ENCODE assay signal across 24 cellular contexts in the genomic region with DNA sequence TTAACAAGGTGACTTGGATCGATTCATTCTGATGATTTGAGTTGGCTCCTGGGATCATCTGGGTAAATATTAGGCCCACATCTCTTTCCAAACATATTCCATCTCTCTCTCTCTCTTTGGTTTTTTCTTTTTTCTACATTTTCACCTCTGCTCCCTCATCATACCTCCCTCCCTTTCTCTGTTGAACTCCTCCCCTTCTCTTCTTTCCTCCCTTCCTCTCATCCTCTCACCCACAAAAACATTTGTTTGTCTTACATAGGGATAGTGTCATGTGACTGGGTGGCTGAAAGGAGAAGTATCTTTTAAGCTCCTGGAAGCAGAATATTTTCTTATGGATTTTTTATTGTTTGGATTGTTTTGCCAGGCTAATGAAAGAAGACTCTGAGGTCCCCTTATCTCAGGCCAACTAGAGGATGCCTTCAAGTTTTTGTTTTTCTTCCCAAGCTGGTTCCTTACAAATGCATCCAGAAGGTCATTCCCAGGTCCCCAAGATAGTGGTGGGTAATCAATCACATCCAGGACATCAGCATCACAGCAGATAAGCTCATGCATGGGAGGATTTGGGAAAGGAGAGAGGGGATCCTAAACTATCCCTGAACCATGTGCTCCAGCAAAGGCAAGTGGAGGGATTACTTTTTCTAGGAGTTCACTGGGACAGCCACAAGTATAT. TPM values are rescaled to one million over a fixed set of nuclear protein-coding genes. Genes with fewer than 3 reads are reported as not detected.
DNase-seq lines count a peak whose midpoint lies in the region; ATAC-seq, FAIRE-seq and TF ChIP-seq lines count a peak whose summit lies in the region.
"Had no signal": no experiment of that assay in that cellular context is flagged by ENCODE, and none has a peak within 500 bp of the region (broad histone marks: within the 10 kb centered on the region; RNA-seq: fewer than 3 reads in every experiment).

No MANE protein-coding gene starts in this region.

- H3K23me2 ChIP-seq in H1 (ENCODE audit: low read depth, low read length): no peaks in the 10 kb centered on the region

- H3K56ac ChIP-seq in H1 (replicated peaks; ENCODE audit: insufficient read length, low read depth, low read length): no peak overlapping the region

- no peak overlapping the region for H4K8ac ChIP-seq in H1 (ENCODE audit: extremely low read depth, insufficient read depth, low read length)

- TF ChIP-seq POLR2A in H1 (IDR thresholded peaks at IDR 0.05; ENCODE audit: control extremely low read depth in 1 of 2, low read depth in 2 of 2, low read length in 2 of 2): no peak

- no peak overlapping the region for H3K9ac ChIP-seq in H1 (replicated peaks in 1 of 4; ENCODE audit: extremely low read depth in 1 of 4, low read depth in 3 of 4, low read length in 3 of 4)
- H3K9ac ChIP-seq: GM23248, parathyroid adenoma had no signal

- H3K9me3 Mint-ChIP-seq in mesothelial cell of epicardium (no peaks in the 10 kb centered on the region), natural killer cell (no peaks in the 10 kb centered on the region)
- H3K9me3 Mint-ChIP-seq: activated T-cell treated with anti-CD3 and anti-CD28 coated beads, Interleukin-2, amount 50 U/mL, for 4 hours; naive B cell; stimulated activated naive CD8-positive, alpha-beta T cell treated with anti-CD3 and anti-CD28 coated beads, Interleukin-15, amount 100 ng/mL, for 72 hours had no signal

- H3K4me3 ChIP-seq in H1 (ENCODE audit: extremely low read depth in 1 of 4, insufficient read depth in 2 of 4, low read depth in 3 of 4, low read length in 4 of 4) (no peak overlapping the region), urinary bladder (ENCODE audit: low read depth, low read length) (no peak overlapping the region)
- H3K4me3 ChIP-seq: breast epithelium, colonic mucosa, GM23248, transverse colon had no signal

- FAIRE-seq in H1 (lab: Jason Lieb, UNC): no peak
- FAIRE-seq: G401.6 had no signal

- H4K20me1 ChIP-seq in H1 (replicated peaks in 1 of 2; ENCODE audit: control insufficient read depth in 1 of 2, insufficient read depth in 2 of 2, low read length in 2 of 2): no peaks in the 10 kb centered on the region

- H3K9me3 ChIP-seq in H1 (ENCODE audit: insufficient read depth in 2 of 2, low read depth in 1 of 2, low read length in 1 of 2): no peaks in the 10 kb centered on the region
- H3K9me3 ChIP-seq: breast epithelium, colonic mucosa, transverse colon had no signal

- POLR2A ChIA-PET in H1 (lab: Charles Lee; ENCODE audit: partially characterized antibody): interaction anchor here (0.5 to 0.6 kb wide), 2 partner anchors 163 to 340 kb away, joined by 3 to 7 read pairs; no protein-coding TSS in a partner anchor

- DNase-seq in NCI-H82 (lab: John Stamatoyannopoulos, UW) (peak; percentile 12), NCI-H82 treated with DMSO at 0.1 percent for 48 hours (lab: John Stamatoyannopoulos, UW; ENCODE audit: unreplicated experiment) (no peak), H1 (ENCODE audit: low read depth in 1 of 2, low spot score in 2 of 2) (no peak), mesothelial cell of epicardium (ENCODE audit: low spot score in 2 of 2, unreplicated experiment in 2 of 2) (no peak), cerebellar cortex (ENCODE audit: low spot score) (no peak), natural killer cell (no peak), cortex of kidney (lab: John Stamatoyannopoulos, UW) (no peak)
- DNase-seq: activated CD4-positive, alpha-beta T cell treated with anti-CD3 and anti-CD28 coated beads for 4 hours; activated CD8-positive, alpha-beta memory T cell treated with anti-CD3 and anti-CD28 coated beads for 24 hours; activated naive CD4-positive, alpha-beta T cell; activated T-cell treated with anti-CD3 and anti-CD28 coated beads, Interleukin-2, amount 50 U/mL, for 4 hours; AML-193; colonic mucosa; GM23248; naive B cell; NCI-H1436 treated with DMSO at 0.1 percent for 48 hours; NCI-H510A treated with DMSO at 0.1 percent for 48 hours; right cardiac atrium; stimulated activated naive CD8-positive, alpha-beta T cell treated with anti-CD3 and anti-CD28 coated beads, Interleukin-15, amount 100 ng/mL, for 72 hours; transverse colon had no signal

- H3K27me3 Mint-ChIP-seq in mesothelial cell of epicardium (ENCODE audit: low read depth): no peaks in the 10 kb centered on the region
- peaks cover 6 to 7% of the 10 kb centered on the region in 2 donors for H3K27me3 Mint-ChIP-seq in natural killer cell (ENCODE audit: low read depth in 2 of 2)

- peaks cover 0 to 8% (median 3%) of the 10 kb centered on the region in 4 experiments; a peak in 4 of 7 replicates for H3K4me1 ChIP-seq in H1 (replicated peaks in 1 of 4; ENCODE audit: control insufficient read depth in 3 of 4, insufficient read depth in 4 of 4, low read length in 3 of 4)
- no peaks in the 10 kb centered on the region for H3K4me1 ChIP-seq in urinary bladder (ENCODE audit: insufficient read depth)
- H3K4me1 ChIP-seq: breast epithelium, colonic mucosa, parathyroid adenoma had no signal

- no peak overlapping the region for H2BK12ac ChIP-seq in H1 (ENCODE audit: low read depth, low read length)

- no peak for TF ChIP-seq RAD21 in H1 (IDR thresholded peaks at IDR 0.05 in 1 of 2, conservative IDR thresholded peaks at IDR 0.05 in 1 of 2; ENCODE audit: low read depth in 2 of 2, low read length in 2 of 2)

- intact Hi-C loops in natural killer cell (cut with micrococcal nuclease): no loop called here

- 95% methylated on average over 1 of the region's 1 CpG; no CpG with 5 or more reads in 1 of the 2 experiments for WGBS in H1 (ENCODE audit: extremely low coverage in 1 of 2, insufficient coverage in 1 of 2, insufficient read length in 1 of 2, insufficient replicate concordance in 2 of 2, low coverage in 1 of 2, low lambda C conversion rate in 2 of 2, missing lambda C conversion rate in 1 of 2), 2 experiments
- WGBS in urinary bladder: 22% methylated on average over 1 of the region's 1 CpG

- no peak overlapping the region for H3K4me2 ChIP-seq in H1 (ENCODE audit: insufficient read depth in 1 of 2, low read depth in 2 of 2, low read length in 2 of 2)

- no peak for TF ChIP-seq EP300 in H1 (IDR thresholded peaks at IDR 0.05; ENCODE audit: borderline replicate concordance in 1 of 2, low read depth in 2 of 2, low read length in 2 of 2)

- no peak overlapping the region for H2BK15ac ChIP-seq in H1 (ENCODE audit: low read length)

- no peak overlapping the region for H3K4ac ChIP-seq in H1 (replicated peaks; ENCODE audit: insufficient read length, low read depth, low read length)

- H3K27ac ChIP-seq in H1 (ENCODE audit: low read depth, low read length): no peak overlapping the region
- H3K27ac ChIP-seq in urinary bladder (ENCODE audit: low read depth): peak overlapping the region; percentile 32
- H3K27ac ChIP-seq: colonic mucosa, GM23248, parathyroid adenoma, transverse colon had no signal

- H3K36me3 ChIP-seq in H1 (ENCODE audit: control insufficient read depth in 2 of 4, insufficient read depth in 4 of 4, low read length in 3 of 4) (no peaks in the 10 kb centered on the region), urinary bladder (ENCODE audit: insufficient read depth) (no peaks in the 10 kb centered on the region)
- H3K36me3 ChIP-seq: breast epithelium, colonic mucosa, transverse colon had no signal

- no peak overlapping the region for H2BK5ac ChIP-seq in H1 (ENCODE audit: low read depth, low read length)

- H3K4me1 Mint-ChIP-seq in mesothelial cell of epicardium: peaks cover 78% of the 10 kb centered on the region
- peaks cover 9 to 11% of the 10 kb centered on the region in 2 donors for H3K4me1 Mint-ChIP-seq in natural killer cell
- H3K4me1 Mint-ChIP-seq: naive B cell had no signal

- no peaks in the 10 kb centered on the region for H3K36me3 Mint-ChIP-seq in mesothelial cell of epicardium
- H3K36me3 Mint-ChIP-seq in natural killer cell: no peaks in the 10 kb centered on the region
- H3K36me3 Mint-ChIP-seq: naive B cell had no signal

- no peak overlapping the region for H4K91ac ChIP-seq in H1 (replicated peaks; ENCODE audit: insufficient read length, low read length)

- TF ChIP-seq CTCF in H1 (IDR thresholded peaks at IDR 0.05; ENCODE audit: control extremely low read depth in 1 of 3, insufficient read depth in 1 of 3, low read depth in 1 of 3, low read length in 3 of 3) (no peak), mesothelial cell of epicardium (IDR thresholded peaks at IDR 0.05; ENCODE audit: unreplicated experiment) (no peak), natural killer cell (IDR thresholded peaks at IDR 0.05) (no peak)

- H3K79me2 ChIP-seq in H1 (ENCODE audit: control insufficient read depth in 1 of 2, insufficient read depth in 2 of 2, low read length in 2 of 2): no peaks in the 10 kb centered on the region
- H3K79me2 ChIP-seq: parathyroid adenoma had no signal

- H3K4me3 Mint-ChIP-seq in mesothelial cell of epicardium: no peak overlapping the region
- no peak overlapping the region for H3K4me3 Mint-ChIP-seq in natural killer cell
- H3K4me3 Mint-ChIP-seq: activated T-cell treated with anti-CD3 and anti-CD28 coated beads, Interleukin-2, amount 50 U/mL, for 4 hours; naive B cell; stimulated activated naive CD8-positive, alpha-beta T cell treated with anti-CD3 and anti-CD28 coated beads, Interleukin-15, amount 100 ng/mL, for 72 hours had no signal

- no peak overlapping the region for H3K14ac ChIP-seq in H1 (ENCODE audit: insufficient read length)

- H2AFZ ChIP-seq in H1 (ENCODE audit: low read length): peak overlapping the region; percentile 80; the same call in 1 of the 2 replicates
- H2AFZ ChIP-seq: GM23248, parathyroid adenoma had no signal

- no peak for ATAC-seq in natural killer cell
- ATAC-seq: activated T-cell treated with anti-CD3 and anti-CD28 coated beads, Interleukin-2, amount 50 U/mL, for 4 hours; right cardiac atrium; stimulated activated naive CD8-positive, alpha-beta T cell treated with anti-CD3 and anti-CD28 coated beads, Interleukin-15, amount 100 ng/mL, for 72 hours had no signal

- no peaks in the 10 kb centered on the region for H3K27me3 ChIP-seq in H1 (replicated peaks in 1 of 4; ENCODE audit: control insufficient read depth in 3 of 4, extremely low read depth in 1 of 4, insufficient read depth in 3 of 4, low read length in 3 of 4)
- H3K27me3 ChIP-seq: breast epithelium, colonic mucosa, transverse colon had no signal

- H2BK20ac ChIP-seq in H1 (ENCODE audit: low read length): no peak overlapping the region; the same call in 1 of the 2 replicates

- no peak overlapping the region for H4K5ac ChIP-seq in H1 (ENCODE audit: insufficient read length, low read depth, low read length)

- H3K27ac Mint-ChIP-seq in mesothelial cell of epicardium (peak overlapping the region; percentile 89), natural killer cell (no peak overlapping the region)
- H3K27ac Mint-ChIP-seq: stimulated activated naive CD8-positive, alpha-beta T cell treated with anti-CD3 and anti-CD28 coated beads, Interleukin-15, amount 100 ng/mL, for 72 hours had no signal

- CTCF ChIA-PET in H1 (lab: Charles Lee; ENCODE audit: partially characterized antibody): interaction anchor here (0.6 to 2.0 kb wide), 17 partner anchors 10 to 527 kb away, joined by 3 to 7 read pairs (median 3); no protein-coding TSS in a partner anchor

- H3K18ac ChIP-seq in H1 (ENCODE audit: extremely low read depth, low read length): no peak overlapping the region

- no peaks in the 10 kb centered on the region for H3K79me1 ChIP-seq in H1 (ENCODE audit: low read depth, low read length)

- H2BK120ac ChIP-seq in H1 (replicated peaks; ENCODE audit: low read depth, low read length): no peak overlapping the region

- H2AK5ac ChIP-seq in H1 (ENCODE audit: low read depth, low read length): no peak overlapping the region

- no peak overlapping the region for H3K23ac ChIP-seq in H1 (ENCODE audit: insufficient read length)

RNA-seq across cellular contexts. Expression of gene FZD4, which starts 20.8 kb away (rescaled TPM):
- total RNA-seq in H1 (2021; fragmentation: NEBNext Ultra II Directional; extraction: Animal tissue kit (Norgen Biotek cat#: 25700)): 6.8 and 7.1 TPM in 2 replicates
- polyA plus RNA-seq in H1 (2011; rRNA removed) (3.0 and 3.1 TPM in 2 replicates), urinary bladder (20.0 TPM)
- polyA plus RNA-seq in H1 (2011; cell fraction: cytosol; rRNA removed): 3.3 TPM
- 2.1 TPM for polyA plus RNA-seq in H1 (2011; cell fraction: nucleus; rRNA removed)
- polyA plus RNA-seq in H1 (2012, experiment 1 of 2): 2.5 to 3.6 TPM (median 3.0 TPM) in 4 replicates
- 0.35 TPM for polyA plus RNA-seq in H1 (2012, experiment 2 of 2)
- polyA plus RNA-seq in H1 (2013, experiment 1 of 2): 6.1 TPM
- 6.4 TPM for polyA plus RNA-seq in H1 (2013, experiment 2 of 2)
- polyA minus RNA-seq in H1 (2011; rRNA and poly(A)+ RNA removed): 6.1 and 6.8 TPM in 2 replicates
- 3.4 TPM for polyA minus RNA-seq in H1 (2011; cell fraction: cytosol; rRNA and poly(A)+ RNA removed)
- 5.1 TPM for polyA minus RNA-seq in H1 (2011; cell fraction: nucleus; rRNA and poly(A)+ RNA removed)
- total RNA-seq in mesothelial cell of epicardium (20.1 to 22.5 TPM (median 20.7 TPM) in 3 replicates), urinary bladder (65.2 TPM), natural killer cell (under 1 TPM; 0.02 to 0.11 (median 0.05) TPM)
